Comparison of ENCODE assay signal across 12 cellular contexts in the genomic region with DNA sequence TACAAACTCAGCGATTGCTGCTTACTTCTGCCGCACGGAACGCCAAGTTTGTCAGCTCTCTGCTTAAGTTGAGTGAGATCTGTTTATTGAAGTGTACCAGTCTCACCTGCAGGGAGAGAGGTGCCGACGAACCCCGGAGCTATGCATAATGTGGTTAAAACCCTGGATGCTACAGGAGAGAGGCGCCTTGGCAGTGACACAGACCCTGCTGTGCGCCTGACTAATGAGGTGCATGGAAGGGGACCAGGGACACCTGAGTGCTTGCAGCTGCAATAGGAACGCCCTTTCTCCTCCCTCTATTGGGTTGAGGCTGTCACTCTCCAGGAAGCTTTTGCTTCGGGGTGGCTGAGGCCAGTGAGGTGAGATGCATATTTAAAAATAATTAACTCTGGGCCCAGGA. TPM values are rescaled to one million over a fixed set of nuclear protein-coding genes. Genes with fewer than 3 reads are reported as not detected.
A peak's percentile ranks its signal among the peaks of the same experiment; 100 is the strongest.
DNase-seq lines count a peak whose midpoint lies in the region; ATAC-seq lines count a peak whose summit lies in the region.
"Had no signal": no experiment of that assay in that cellular context is flagged by ENCODE, and none has a peak within 500 bp of the region (broad histone marks: within the 10 kb centered on the region; RNA-seq: fewer than 3 reads in every experiment).

No MANE protein-coding gene starts in this region.

- CTCF ChIA-PET in activated CD4-positive, alpha-beta T cell treated with anti-CD3 and anti-CD28 coated beads, Interleukin-2, amount 10 ng/mL, durations not matched to agents 7 days and 5 days (lab: Charles Lee): no interaction called here

- no peaks in the 10 kb centered on the region for H3K9me3 ChIP-seq in NT2/D1 (ENCODE audit: insufficient read depth, low read length)
- H3K9me3 ChIP-seq: right lobe of liver had no signal

- H3K4me3 ChIP-seq in NT2/D1 (ENCODE audit: insufficient read length, low read depth): peak overlapping the region; percentile 61

- no peak for DNase-seq in activated CD4-positive, alpha-beta T cell treated with anti-CD3 and anti-CD28 coated beads, Interleukin-2, amount 10 ng/mL, durations not matched to agents 7 days and 5 days
- DNase-seq in activated CD4-positive, alpha-beta T cell treated with anti-CD3 and anti-CD28 coated beads, Interleukin-2, amount 50 U/mL, for 4 hours: no peak
- DNase-seq in NT2/D1 (ENCODE audit: low read depth, low spot score): no peak
- DNase-seq in iPS-NIHi11 (ENCODE audit: low spot score): peak; percentile 35
- no peak for DNase-seq in stimulated activated CD4-positive, alpha-beta T cell treated with anti-CD3 and anti-CD28 coated beads, Interleukin-12 subunit alpha, Interleukin-12 subunit beta, amount 100 ng/mL, for 4 hours
- DNase-seq: activated CD8-positive, alpha-beta memory T cell treated with anti-CD3 and anti-CD28 coated beads, Interleukin-2, amount 50 U/mL, for 4 hours; hippocampal formation; SHP77 treated with DMSO at 0.1 percent for 48 hours had no signal

- peaks cover 59% of the 10 kb centered on the region for H3K27me3 ChIP-seq in NT2/D1 (ENCODE audit: insufficient read depth, insufficient read length)

- H3K4me1 ChIP-seq in NT2/D1 (ENCODE audit: insufficient read depth, insufficient read length): no peaks in the 10 kb centered on the region

- H3K36me3 Mint-ChIP-seq in activated CD4-positive, alpha-beta T cell treated with anti-CD3 and anti-CD28 coated beads, Interleukin-2, amount 10 ng/mL, durations not matched to agents 7 days and 5 days (ENCODE audit: low read depth): no peaks in the 10 kb centered on the region
- H3K36me3 Mint-ChIP-seq in stimulated activated memory B cell treated with anti-CD40 and anti-IgM and Interleukin-4, amounts not matched to agents 10 μg/mL and 1 μg/mL and 100 μg/mL, for 72 hours: no peaks in the 10 kb centered on the region

- H3K4me1 Mint-ChIP-seq in activated CD4-positive, alpha-beta T cell treated with anti-CD3 and anti-CD28 coated beads, Interleukin-2, amount 10 ng/mL, durations not matched to agents 7 days and 5 days: peaks cover 14% of the 10 kb centered on the region
- peaks cover 15% of the 10 kb centered on the region for H3K4me1 Mint-ChIP-seq in stimulated activated memory B cell treated with anti-CD40 and anti-IgM and Interleukin-4, amounts not matched to agents 10 μg/mL and 1 μg/mL and 100 μg/mL, for 72 hours

- H3K27me3 Mint-ChIP-seq in activated CD4-positive, alpha-beta T cell treated with anti-CD3 and anti-CD28 coated beads, Interleukin-2, amount 10 ng/mL, durations not matched to agents 7 days and 5 days: peaks cover 66% of the 10 kb centered on the region
- H3K27me3 Mint-ChIP-seq in stimulated activated memory B cell treated with anti-CD40 and anti-IgM and Interleukin-4, amounts not matched to agents 10 μg/mL and 1 μg/mL and 100 μg/mL, for 72 hours: peaks cover 52% of the 10 kb centered on the region

- no peak for ATAC-seq in stimulated activated memory B cell treated with anti-CD40 and anti-IgM and Interleukin-4, amounts not matched to agents 10 μg/mL and 1 μg/mL and 100 μg/mL, for 72 hours
- no peak for ATAC-seq in GM18502 (IDR thresholded peaks at IDR 0.05; ENCODE audit: poor library complexity, unreplicated experiment)
- ATAC-seq in GM18870 (IDR thresholded peaks at IDR 0.05; ENCODE audit: unreplicated experiment): no peak

- H3K36me3 ChIP-seq in NT2/D1 (ENCODE audit: insufficient read depth, insufficient read length, low read length): no peaks in the 10 kb centered on the region
- H3K36me3 ChIP-seq: right lobe of liver had no signal

- H3K9ac ChIP-seq in NT2/D1 (ENCODE audit: insufficient read length, low read depth): no peak overlapping the region

- no peaks in the 10 kb centered on the region for H3K9me3 Mint-ChIP-seq in activated CD4-positive, alpha-beta T cell treated with anti-CD3 and anti-CD28 coated beads, Interleukin-2, amount 10 ng/mL, durations not matched to agents 7 days and 5 days
- no peaks in the 10 kb centered on the region for H3K9me3 Mint-ChIP-seq in stimulated activated memory B cell treated with anti-CD40 and anti-IgM and Interleukin-4, amounts not matched to agents 10 μg/mL and 1 μg/mL and 100 μg/mL, for 72 hours

- H3K27ac Mint-ChIP-seq in activated CD4-positive, alpha-beta T cell treated with anti-CD3 and anti-CD28 coated beads, Interleukin-2, amount 10 ng/mL, durations not matched to agents 7 days and 5 days: no peak overlapping the region
- no peak overlapping the region for H3K27ac Mint-ChIP-seq in stimulated activated memory B cell treated with anti-CD40 and anti-IgM and Interleukin-4, amounts not matched to agents 10 μg/mL and 1 μg/mL and 100 μg/mL, for 72 hours

- POLR2A ChIA-PET in activated CD4-positive, alpha-beta T cell treated with anti-CD3 and anti-CD28 coated beads, Interleukin-2, amount 10 ng/mL, durations not matched to agents 7 days and 5 days (lab: Charles Lee): no interaction called here

- H3K4me3 Mint-ChIP-seq in activated CD4-positive, alpha-beta T cell treated with anti-CD3 and anti-CD28 coated beads, Interleukin-2, amount 10 ng/mL, durations not matched to agents 7 days and 5 days: peak overlapping the region; percentile 33
- peak overlapping the region; percentile 34 for H3K4me3 Mint-ChIP-seq in stimulated activated memory B cell treated with anti-CD40 and anti-IgM and Interleukin-4, amounts not matched to agents 10 μg/mL and 1 μg/mL and 100 μg/mL, for 72 hours

RNA-seq across cellular contexts. Expression of a gene that starts 1.0 kb away (rescaled TPM):
- not detected for total RNA-seq in activated CD4-positive, alpha-beta T cell treated with anti-CD3 and anti-CD28 coated beads, Interleukin-2, amount 10 ng/mL, durations not matched to agents 7 days and 5 days
